Comparison of ENCODE assay signal across 21 cellular contexts in genomic region chr5:32843532-32843895, GRCh38.
"Had no signal": no experiment of that assay in that cellular context is flagged by ENCODE, and none has a peak within 500 bp of the region (broad histone marks: within the 10 kb centered on the region; RNA-seq: fewer than 3 reads in every experiment).

No MANE protein-coding gene starts in this region.

- DNase-seq: activated B cell treated with CpG ODN at 0.5 μM for 24 hours; activated CD4-positive, alpha-beta T cell treated with anti-CD3 and anti-CD28 coated beads, Interleukin-2, amount 50 U/mL, for 4 hours; activated CD8-positive, alpha-beta memory T cell treated with anti-CD3 and anti-CD28 coated beads for 24 hours; activated CD8-positive, alpha-beta memory T cell treated with anti-CD3 and anti-CD28 coated beads, Interleukin-2, amount 50 U/mL, for 48 hours; activated naive CD4-positive, alpha-beta T cell treated with Interleukin-2 at 50 U/mL for 16 hours; activated naive CD8-positive, alpha-beta T cell treated with anti-CD3 and anti-CD28 coated beads for 36 hours; activated T-cell treated with anti-CD3 and anti-CD28 coated beads, Interleukin-2, amount 50 U/mL, for 4 hours; glutamatergic neuron; left ventricle myocardium inferior; spleen; stimulated activated CD4-positive, alpha-beta T cell treated with anti-CD3 and anti-CD28 coated beads, Interleukin-4, amount 100 ng/mL, for 24 hours; substantia nigra; T-helper 9 cell had no signal

- H3K9me3 Mint-ChIP-seq: activated B cell treated with CpG ODN at 0.5 μM for 24 hours; activated naive CD8-positive, alpha-beta T cell treated with anti-CD3 and anti-CD28 coated beads for 36 hours; activated T-cell treated with anti-CD3 and anti-CD28 coated beads, Interleukin-2, amount 50 U/mL, for 4 hours; activated T-helper 2 cell treated with anti-CD3 and anti-CD28 coated beads, Interferon-gamma antibody, Interleukin-2, Interleukin-4, amounts not matched to agents 10 μg/mL and 5 μg/mL and 100 μg/mL, durations not matched to agents 14 hours and 24 hours and 36 hours; stimulated activated naive CD8-positive, alpha-beta T cell treated with anti-CD3 and anti-CD28 coated beads, Interleukin-15, Interleukin-2, amounts not matched to agents 100 ng/mL and 50 ng/mL, for 24 hours had no signal

- ATAC-seq: activated CD4-positive, alpha-beta T cell treated with anti-CD3 and anti-CD28 coated beads for 36 hours; activated T-cell treated with anti-CD3 and anti-CD28 coated beads, Interleukin-2, amount 50 U/mL, for 4 hours had no signal

- H3K4me2 ChIP-seq: hepatocyte had no signal

- H3K27me3 ChIP-seq: colonic mucosa, hepatocyte, spleen, transverse colon had no signal

- H3K4me3 Mint-ChIP-seq: activated B cell treated with CpG ODN at 0.5 μM for 24 hours; activated CD4-positive, alpha-beta T cell treated with anti-CD3 and anti-CD28 coated beads for 36 hours; activated naive CD8-positive, alpha-beta T cell treated with anti-CD3 and anti-CD28 coated beads for 36 hours; activated T-cell treated with anti-CD3 and anti-CD28 coated beads, Interleukin-2, amount 50 U/mL, for 4 hours; stimulated activated naive CD8-positive, alpha-beta T cell treated with anti-CD3 and anti-CD28 coated beads, Interleukin-15, Interleukin-2, amounts not matched to agents 100 ng/mL and 50 ng/mL, for 24 hours had no signal

- H3K27ac Mint-ChIP-seq: activated B cell treated with CpG ODN at 0.5 μM for 24 hours; activated CD4-positive, alpha-beta T cell treated with anti-CD3 and anti-CD28 coated beads for 36 hours; activated naive CD8-positive, alpha-beta T cell treated with anti-CD3 and anti-CD28 coated beads for 36 hours; activated T-helper 2 cell treated with anti-CD3 and anti-CD28 coated beads, Interferon-gamma antibody, Interleukin-2, Interleukin-4, amounts not matched to agents 10 μg/mL and 5 μg/mL and 100 μg/mL, durations not matched to agents 14 hours and 24 hours and 36 hours; progenitor cell of endocrine pancreas; stimulated activated naive CD8-positive, alpha-beta T cell treated with anti-CD3 and anti-CD28 coated beads, Interleukin-15, Interleukin-2, amounts not matched to agents 100 ng/mL and 50 ng/mL, for 24 hours had no signal

- H3K36me3 Mint-ChIP-seq: activated naive CD8-positive, alpha-beta T cell treated with anti-CD3 and anti-CD28 coated beads for 36 hours; naive thymus-derived CD4-positive, alpha-beta T cell had no signal

- H3K27me3 Mint-ChIP-seq: activated B cell treated with CpG ODN at 0.5 μM for 24 hours; activated CD4-positive, alpha-beta T cell treated with anti-CD3 and anti-CD28 coated beads for 36 hours; activated naive CD8-positive, alpha-beta T cell treated with anti-CD3 and anti-CD28 coated beads for 36 hours; stimulated activated naive CD8-positive, alpha-beta T cell treated with anti-CD3 and anti-CD28 coated beads, Interleukin-15, Interleukin-2, amounts not matched to agents 100 ng/mL and 50 ng/mL, for 24 hours had no signal

- H3K9me3 ChIP-seq: colonic mucosa, left ventricle myocardium inferior, spleen, transverse colon had no signal

- H3K4me1 Mint-ChIP-seq: activated B cell treated with CpG ODN at 0.5 μM for 24 hours; activated naive CD8-positive, alpha-beta T cell treated with anti-CD3 and anti-CD28 coated beads for 36 hours had no signal

- H2AFZ ChIP-seq: hepatocyte had no signal

- H3K36me3 ChIP-seq: colonic mucosa, left ventricle myocardium inferior, spleen, transverse colon had no signal

- H3K79me2 ChIP-seq: hepatocyte had no signal

- H3K4me1 ChIP-seq: colonic mucosa, left ventricle myocardium inferior, spleen had no signal

- H3K4me3 ChIP-seq: colonic mucosa, hepatocyte, left ventricle myocardium inferior, spleen, transverse colon had no signal

- H3K27ac ChIP-seq: colonic mucosa, left ventricle myocardium inferior, spleen, transverse colon had no signal
